Comparison of ENCODE assay signal across 30 cellular contexts in the genomic region with DNA sequence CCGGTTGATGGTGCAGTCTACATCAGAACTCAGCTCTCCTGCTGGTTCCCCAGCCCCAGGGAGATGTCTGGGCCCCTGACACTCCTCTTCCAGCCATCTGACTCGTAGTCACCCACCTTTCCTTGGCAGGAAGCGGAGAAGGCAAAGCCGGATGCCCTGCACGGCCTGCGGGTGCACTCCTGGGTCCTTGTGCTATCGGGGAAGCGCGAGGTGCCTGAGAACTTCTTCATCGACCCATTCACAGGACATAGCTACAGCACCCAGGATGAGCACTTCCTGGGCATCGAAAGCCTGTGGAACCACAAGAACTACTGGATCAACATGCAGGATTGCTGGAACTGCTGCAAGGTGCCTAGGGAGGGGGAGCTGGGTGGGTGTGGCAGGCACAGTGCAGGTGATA. TPM values are rescaled to one million over a fixed set of nuclear protein-coding genes. Genes with fewer than 3 reads are reported as not detected.
"Had no signal": no experiment of that assay in that cellular context is flagged by ENCODE, and none has a peak within 500 bp of the region (broad histone marks: within the 10 kb centered on the region; RNA-seq: fewer than 3 reads in every experiment).

No MANE protein-coding gene starts in this region.

- H3K36me3 ChIP-seq: ovary, right lobe of liver, suprapubic skin, tibial artery, transverse colon, upper lobe of right lung, uterus had no signal

- DNase-seq: naive B cell; naive thymus-derived CD8-positive, alpha-beta T cell; nephron progenitor cell; occipital lobe; ovary; psoas muscle; right cardiac atrium; right lobe of liver; stimulated activated CD4-positive, alpha-beta T cell treated with anti-CD3 and anti-CD28 coated beads, Interleukin-15, amount 100 ng/mL, for 24 hours; stimulated activated CD4-positive, alpha-beta T cell treated with anti-CD3 and anti-CD28 coated beads, Interleukin-2, amount 100 ng/mL, for 24 hours; stimulated activated CD4-positive, alpha-beta T cell treated with anti-CD3 and anti-CD28 coated beads, Interleukin-2, amount 100 ng/mL, for 48 hours; stimulated activated CD4-positive, alpha-beta T cell treated with anti-CD3 and anti-CD28 coated beads, Interleukin-4, amount 100 ng/mL, for 24 hours; stimulated activated naive B cell treated with anti-CD40 and anti-IgM and Interleukin-4, amounts not matched to agents 10 μg/mL and 1 μg/mL and 100 μg/mL, for 72 hours; stimulated activated naive CD4-positive, alpha-beta T cell treated with Interleukin-2 at 50 U/mL for 16 hours; substantia nigra; testis; tibial artery; transverse colon; upper lobe of right lung; uterus had no signal

- H3K4me1 ChIP-seq: parathyroid adenoma, psoas muscle, suprapubic skin, testis, tibial artery, transverse colon, upper lobe of right lung, uterus had no signal

- H3K4me3 ChIP-seq: ovary, psoas muscle, right lobe of liver, skin epidermis, smooth muscle cell, suprapubic skin, testis, tibial artery, transverse colon, upper lobe of right lung, uterus had no signal

- H3K9me3 ChIP-seq: ovary, psoas muscle, right lobe of liver, suprapubic skin, testis, tibial artery, transverse colon, upper lobe of right lung, uterus had no signal

- H3K27ac ChIP-seq: ovary, parathyroid adenoma, psoas muscle, right lobe of liver, skin epidermis, suprapubic skin, testis, tibial artery, transverse colon, upper lobe of right lung, uterus had no signal

- H3K27me3 ChIP-seq: ovary, right lobe of liver, suprapubic skin, testis, tibial artery, transverse colon, upper lobe of right lung, uterus had no signal

RNA-seq across cellular contexts. Expression of a gene that starts 12.7 kb away (rescaled TPM):
- total RNA-seq: myocyte; naive thymus-derived CD8-positive, alpha-beta T cell; natural killer cell treated with Interleukin-12 subunit alpha and Interleukin-12 subunit beta and Interleukin-15 and Interleukin-18, amount 100 ng/mL, for 72 hours; osteoblast; psoas muscle; right cardiac atrium; suprapubic skin; transverse colon; upper lobe of right lung; urinary bladder had no signal
- polyA plus RNA-seq: naive thymus-derived CD8-positive, alpha-beta T cell; psoas muscle; right cardiac atrium; smooth muscle cell; urinary bladder had no signal

RNA-seq across cellular contexts. Expression of a gene that starts 39.2 kb away (rescaled TPM):
- total RNA-seq: myocyte; naive thymus-derived CD8-positive, alpha-beta T cell; neural crest cell; osteoblast; renal cortical epithelial cell had no signal
- polyA plus RNA-seq: naive thymus-derived CD8-positive, alpha-beta T cell; smooth muscle cell had no signal
